Comparison of ENCODE assay signal across 8 cellular contexts in the genomic region with DNA sequence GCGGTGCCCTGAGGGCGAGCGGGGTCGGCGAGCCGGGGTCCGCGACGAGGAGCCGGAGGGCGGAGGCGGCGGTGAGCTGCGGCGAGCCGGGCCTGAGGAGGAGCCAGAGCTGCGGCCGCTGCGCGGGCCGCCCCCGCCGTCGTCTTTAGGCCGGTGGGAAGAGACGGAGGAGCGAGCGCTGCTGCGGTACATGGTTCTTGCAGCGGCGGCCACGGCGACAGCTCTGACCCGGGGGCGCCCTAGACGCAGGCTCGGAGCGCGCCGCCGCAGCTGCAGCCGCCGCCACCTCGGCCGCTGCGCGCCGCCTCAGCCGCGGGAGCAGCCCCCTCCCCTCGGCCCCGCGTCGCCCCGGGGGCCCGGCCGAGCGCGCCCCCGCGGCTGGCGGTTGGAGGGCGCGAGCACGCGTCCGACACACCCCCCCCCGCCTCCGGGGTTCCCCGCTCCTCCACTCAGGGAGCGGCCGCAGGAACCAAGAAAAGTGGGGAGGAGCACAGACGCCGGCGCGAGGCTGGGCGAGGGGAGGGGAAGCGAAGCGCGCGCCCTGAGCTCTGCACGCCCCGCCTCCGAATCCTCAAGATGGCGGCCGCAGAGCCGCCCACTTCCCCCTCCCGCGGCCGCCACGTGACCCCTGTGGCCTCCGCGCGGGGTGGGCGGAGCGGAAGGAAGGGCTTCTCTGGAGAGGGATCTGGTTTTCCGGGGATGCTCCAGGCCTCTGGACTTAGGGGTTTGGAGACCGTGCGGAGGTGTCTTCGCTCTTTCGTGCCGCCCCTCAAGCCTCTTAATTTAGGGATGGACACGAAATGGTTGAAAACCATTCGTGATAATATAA. TPM values are rescaled to one million over a fixed set of nuclear protein-coding genes. Genes with fewer than 3 reads are reported as not detected.
A peak's percentile ranks its signal among the peaks of the same experiment; 100 is the strongest.
DNase-seq lines count a peak whose midpoint lies in the region; ATAC-seq and TF ChIP-seq lines count a peak whose summit lies in the region.

A gene with protein sequence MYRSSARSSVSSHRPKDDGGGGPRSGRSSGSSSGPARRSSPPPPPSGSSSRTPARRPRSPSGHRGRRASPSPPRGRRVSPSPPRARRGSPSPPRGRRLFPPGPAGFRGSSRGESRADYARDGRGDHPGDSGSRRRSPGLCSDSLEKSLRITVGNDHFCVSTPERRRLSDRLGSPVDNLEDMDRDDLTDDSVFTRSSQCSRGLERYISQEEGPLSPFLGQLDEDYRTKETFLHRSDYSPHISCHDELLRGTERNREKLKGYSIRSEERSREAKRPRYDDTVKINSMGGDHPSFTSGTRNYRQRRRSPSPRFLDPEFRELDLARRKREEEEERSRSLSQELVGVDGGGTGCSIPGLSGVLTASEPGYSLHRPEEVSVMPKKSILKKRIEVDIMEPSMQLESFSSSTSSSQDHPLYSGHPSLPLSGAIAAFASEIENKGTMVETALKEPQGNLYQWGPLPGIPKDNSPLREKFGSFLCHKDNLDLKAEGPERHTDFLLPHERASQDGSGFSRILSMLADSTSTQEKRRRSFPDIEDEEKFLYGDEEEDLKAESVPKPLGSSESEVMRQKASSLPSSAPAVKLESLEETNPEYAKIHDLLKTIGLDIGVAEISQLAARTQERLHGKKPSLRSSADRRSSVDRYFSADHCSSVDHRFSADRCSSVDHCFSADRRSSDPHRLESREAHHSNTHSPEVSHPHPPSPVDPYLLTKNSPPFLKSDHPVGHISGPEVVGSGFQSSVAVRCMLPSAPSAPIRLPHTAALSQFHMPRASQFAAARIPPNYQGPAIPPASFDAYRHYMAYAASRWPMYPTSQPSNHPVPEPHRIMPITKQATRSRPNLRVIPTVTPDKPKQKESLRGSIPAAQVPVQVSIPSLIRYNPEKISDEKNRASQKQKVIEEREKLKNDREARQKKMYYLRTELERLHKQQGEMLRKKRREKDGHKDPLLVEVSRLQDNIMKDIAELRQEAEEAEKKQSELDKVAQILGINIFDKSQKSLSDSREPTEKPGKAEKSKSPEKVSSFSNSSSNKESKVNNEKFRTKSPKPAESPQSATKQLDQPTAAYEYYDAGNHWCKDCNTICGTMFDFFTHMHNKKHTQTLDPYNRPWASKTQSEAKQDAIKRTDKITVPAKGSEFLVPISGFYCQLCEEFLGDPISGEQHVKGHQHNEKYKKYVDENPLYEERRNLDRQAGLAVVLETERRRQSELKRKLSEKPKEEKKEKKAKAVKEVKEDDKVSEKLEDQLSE (N-terminal part only) (minus strand): TSS at position 474 of the 829 bp plus-strand sequence. CDS start 282 bp downstream, at position 192.

- ATAC-seq in GM21723 (IDR thresholded peaks at IDR 0.05; ENCODE audit: unreplicated experiment) = peak; percentile 74

- peaks cover 6% of the 10 kb centered on the region in 2 donors for H3K4me1 ChIP-seq in mucosa of rectum (ENCODE audit: control insufficient read depth in 2 of 2, insufficient read depth in 2 of 2, low read length in 2 of 2)

- peak within 1 kb of the TSS; percentile 64 to 80 for H3K4me3 ChIP-seq in mucosa of rectum (ENCODE audit: low read length in 2 of 2)

- no peaks in the 10 kb centered on the region for H3K9me3 ChIP-seq in mucosa of rectum (ENCODE audit: control insufficient read depth in 2 of 2, low read length in 2 of 2)

- peak within 1 kb of the TSS; percentile 71 to 77 for H3K9ac ChIP-seq in mucosa of rectum (ENCODE audit: low read depth in 1 of 2, low read length in 2 of 2)

- DNase-seq in DMS153 treated with DMSO at 0.1 percent for 48 hours (lab: John Stamatoyannopoulos, UW; ENCODE audit: unreplicated experiment) (peak; percentile 97), KG1 (lab: John Stamatoyannopoulos, UW) (peak; percentile 84), erythroblast (lab: John Stamatoyannopoulos, UW) (peak; percentile 97)
- peak; percentile 93 for DNase-seq in activated T-cell treated with anti-CD3 and anti-CD28 coated beads, Interleukin-2, amount 50 U/mL, for 1 hour
- DNase-seq in stimulated activated CD8-positive, alpha-beta memory T cell treated with anti-CD3 and anti-CD28 coated beads, Interleukin-4, amount 100 ng/mL, for 4 hours (ENCODE audit: low read depth in 2 of 2, low spot score in 1 of 2) = peak; percentile 72 to 92

- H3K27me3 ChIP-seq in mucosa of rectum (ENCODE audit: control insufficient read depth in 2 of 2, insufficient read depth in 2 of 2, low read length in 2 of 2) = peaks cover 0 to 2% of the 10 kb centered on the region in 2 donors

- TF ChIP-seq POLR2A in erythroblast (IDR thresholded peaks at IDR 0.05; ENCODE audit: low read length) = peak; percentile 59

- H3K36me3 ChIP-seq in mucosa of rectum (ENCODE audit: control insufficient read depth in 2 of 2, insufficient read depth in 2 of 2, low read length in 2 of 2) = peaks cover 2 to 7% of the 10 kb centered on the region in 2 donors

- H3K27ac ChIP-seq in mucosa of rectum (ENCODE audit: low read depth in 2 of 2, low read length in 2 of 2) = peak within 1 kb of the TSS; percentile 41 to 79

TF ChIP-seq in PFSK-1, 5 proteins besides CTCF, POLR2A, EP300 and RAD21:
- TF ChIP-seq, protein P1, sequence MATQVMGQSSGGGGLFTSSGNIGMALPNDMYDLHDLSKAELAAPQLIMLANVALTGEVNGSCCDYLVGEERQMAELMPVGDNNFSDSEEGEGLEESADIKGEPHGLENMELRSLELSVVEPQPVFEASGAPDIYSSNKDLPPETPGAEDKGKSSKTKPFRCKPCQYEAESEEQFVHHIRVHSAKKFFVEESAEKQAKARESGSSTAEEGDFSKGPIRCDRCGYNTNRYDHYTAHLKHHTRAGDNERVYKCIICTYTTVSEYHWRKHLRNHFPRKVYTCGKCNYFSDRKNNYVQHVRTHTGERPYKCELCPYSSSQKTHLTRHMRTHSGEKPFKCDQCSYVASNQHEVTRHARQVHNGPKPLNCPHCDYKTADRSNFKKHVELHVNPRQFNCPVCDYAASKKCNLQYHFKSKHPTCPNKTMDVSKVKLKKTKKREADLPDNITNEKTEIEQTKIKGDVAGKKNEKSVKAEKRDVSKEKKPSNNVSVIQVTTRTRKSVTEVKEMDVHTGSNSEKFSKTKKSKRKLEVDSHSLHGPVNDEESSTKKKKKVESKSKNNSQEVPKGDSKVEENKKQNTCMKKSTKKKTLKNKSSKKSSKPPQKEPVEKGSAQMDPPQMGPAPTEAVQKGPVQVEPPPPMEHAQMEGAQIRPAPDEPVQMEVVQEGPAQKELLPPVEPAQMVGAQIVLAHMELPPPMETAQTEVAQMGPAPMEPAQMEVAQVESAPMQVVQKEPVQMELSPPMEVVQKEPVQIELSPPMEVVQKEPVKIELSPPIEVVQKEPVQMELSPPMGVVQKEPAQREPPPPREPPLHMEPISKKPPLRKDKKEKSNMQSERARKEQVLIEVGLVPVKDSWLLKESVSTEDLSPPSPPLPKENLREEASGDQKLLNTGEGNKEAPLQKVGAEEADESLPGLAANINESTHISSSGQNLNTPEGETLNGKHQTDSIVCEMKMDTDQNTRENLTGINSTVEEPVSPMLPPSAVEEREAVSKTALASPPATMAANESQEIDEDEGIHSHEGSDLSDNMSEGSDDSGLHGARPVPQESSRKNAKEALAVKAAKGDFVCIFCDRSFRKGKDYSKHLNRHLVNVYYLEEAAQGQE (IDR thresholded peaks at IDR 0.05; ENCODE audit: insufficient read depth in 1 of 2, low read depth in 2 of 2, low read length in 2 of 2) = no peak
- peak; percentile 83 for TF ChIP-seq POLR2AphosphoS5 (IDR thresholded peaks at IDR 0.05; ENCODE audit: low read depth, low read length)
- TF ChIP-seq FOXP2 (optimal IDR thresholded peaks at IDR 0.05; ENCODE audit: borderline replicate concordance, extremely low read depth, extremely low read length, insufficient read depth) = peak; percentile 43
- TF ChIP-seq TAF1 (IDR thresholded peaks at IDR 0.05; ENCODE audit: borderline replicate concordance, insufficient read depth, low read length) = 0 out of 2 replicates have a peak, but pooled peaks have one; percentile 44
- no peak for TF ChIP-seq SIN3A (IDR thresholded peaks at IDR 0.05; ENCODE audit: borderline replicate concordance, insufficient read depth, low read length)

RNA-seq across cellular contexts. Expression of the gene that starts here (rescaled TPM):
- 10.5 TPM for polyA plus RNA-seq in PFSK-1 (2012; ENCODE audit: insufficient read length, low read depth)

Comparison
In these comparisons a context has a peak if more than half of its experiments do, and no peak if none do; other contexts are left out.
1. Peak in every context shown above with its lines: DNase-seq, ATAC-seq, H3K4me3 ChIP-seq and H3K27ac ChIP-seq.